In genomic region chr6:168160506-168161370, GRCh38 we compare ENCODE assay signal across 15 cellular contexts.
DNase-seq lines count a peak whose midpoint lies in the region; ATAC-seq and TF ChIP-seq lines count a peak whose summit lies in the region.
"Had no signal": no experiment of that assay in that cellular context is flagged by ENCODE, and none has a peak within 500 bp of the region (broad histone marks: within the 10 kb centered on the region; RNA-seq: fewer than 3 reads in every experiment).

No MANE protein-coding gene starts in this region.

- H3K9me3 Mint-ChIP-seq in chondrocyte (ENCODE audit: low read depth) (no peaks in the 10 kb centered on the region), osteocyte (ENCODE audit: unreplicated experiment) (no peaks in the 10 kb centered on the region), natural killer cell (no peaks in the 10 kb centered on the region)
- H3K9me3 Mint-ChIP-seq in CD8-positive, alpha-beta memory T cell: no peaks in the 10 kb centered on the region
- H3K9me3 Mint-ChIP-seq: CD8-positive, alpha-beta T cell had no signal

- 98% methylated on average over 25 of the region's 25 CpGs for WGBS in prostate gland

- H3K36me3 ChIP-seq in prostate gland (no peaks in the 10 kb centered on the region), left lung (no peaks in the 10 kb centered on the region)
- H3K36me3 ChIP-seq in CD8-positive, alpha-beta memory T cell (ENCODE audit: insufficient read depth, low read length): no peaks in the 10 kb centered on the region

- no peak overlapping the region for H3K4me3 ChIP-seq in prostate gland
- H3K4me3 ChIP-seq in CD8-positive, alpha-beta memory T cell (ENCODE audit: low read length): no peak overlapping the region
- no peak overlapping the region for H3K4me3 ChIP-seq in left lung
- H3K4me3 ChIP-seq: A549 had no signal

- H3K4me3 Mint-ChIP-seq in chondrocyte (ENCODE audit: unreplicated experiment): no peak overlapping the region
- H3K4me3 Mint-ChIP-seq in osteocyte (ENCODE audit: unreplicated experiment): no peak overlapping the region
- H3K4me3 Mint-ChIP-seq in natural killer cell: no peak overlapping the region
- no peak overlapping the region for H3K4me3 Mint-ChIP-seq in CD8-positive, alpha-beta memory T cell
- H3K4me3 Mint-ChIP-seq: CD14-positive monocyte; CD8-positive, alpha-beta T cell had no signal

- no peaks in the 10 kb centered on the region for H3K27me3 Mint-ChIP-seq in chondrocyte (ENCODE audit: low read depth)
- no peaks in the 10 kb centered on the region for H3K27me3 Mint-ChIP-seq in osteocyte (ENCODE audit: unreplicated experiment)
- H3K27me3 Mint-ChIP-seq in natural killer cell (ENCODE audit: low read depth in 2 of 2): peaks cover 3 to 27% of the 10 kb centered on the region in 2 donors
- H3K27me3 Mint-ChIP-seq in CD8-positive, alpha-beta memory T cell: peaks cover 7 to 9% of the 10 kb centered on the region in 2 donors

- H3K9me3 ChIP-seq in prostate gland (no peaks in the 10 kb centered on the region), left lung (no peaks in the 10 kb centered on the region)
- H3K9me3 ChIP-seq in CD8-positive, alpha-beta memory T cell (ENCODE audit: low read length): no peaks in the 10 kb centered on the region
- H3K9me3 ChIP-seq: A549, Caco-2 had no signal

- H3K4me1 Mint-ChIP-seq in chondrocyte (ENCODE audit: low read depth): peaks cover 52% of the 10 kb centered on the region
- peaks cover 60% of the 10 kb centered on the region for H3K4me1 Mint-ChIP-seq in osteocyte (ENCODE audit: unreplicated experiment)
- H3K4me1 Mint-ChIP-seq in natural killer cell: no peaks in the 10 kb centered on the region
- H3K4me1 Mint-ChIP-seq in CD8-positive, alpha-beta memory T cell: no peaks in the 10 kb centered on the region
- H3K4me1 Mint-ChIP-seq: CD14-positive monocyte had no signal

- POLR2A ChIA-PET in CD8-positive, alpha-beta memory T cell (lab: Charles Lee): no interaction called here

- DNase-seq in chondrocyte (ENCODE audit: low spot score) (peak; percentile 27), iPS-NIHi7 (ENCODE audit: extremely low spot score) (peak; percentile 3), osteocyte (ENCODE audit: extremely low spot score, unreplicated experiment) (peak; percentile 73), natural killer cell (no peak), prostate gland (ENCODE audit: low spot score) (no peak), left lung (no peak)
- no peak for DNase-seq in CD8-positive, alpha-beta memory T cell
- DNase-seq: Caco-2, GF-D8 had no signal

- H3K27me3 ChIP-seq in prostate gland (replicated peaks; ENCODE audit: insufficient read depth): no peaks in the 10 kb centered on the region
- H3K27me3 ChIP-seq in CD8-positive, alpha-beta memory T cell (ENCODE audit: insufficient read depth, low read length, poor library complexity, severe bottlenecking): no peaks in the 10 kb centered on the region
- peaks cover 0 to 15% of the 10 kb centered on the region in 2 donors for H3K27me3 ChIP-seq in left lung

- H3K27ac Mint-ChIP-seq in chondrocyte (ENCODE audit: unreplicated experiment) (no peak overlapping the region), osteocyte (ENCODE audit: unreplicated experiment) (no peak overlapping the region), natural killer cell (no peak overlapping the region)
- no peak overlapping the region for H3K27ac Mint-ChIP-seq in CD8-positive, alpha-beta memory T cell
- H3K27ac Mint-ChIP-seq: CD14-positive monocyte; CD8-positive, alpha-beta T cell had no signal

- H3K36me3 Mint-ChIP-seq in chondrocyte (ENCODE audit: low read depth) (no peaks in the 10 kb centered on the region), osteocyte (ENCODE audit: unreplicated experiment) (peaks cover 2% of the 10 kb centered on the region), natural killer cell (no peaks in the 10 kb centered on the region)
- H3K36me3 Mint-ChIP-seq in CD8-positive, alpha-beta memory T cell: no peaks in the 10 kb centered on the region
- H3K36me3 Mint-ChIP-seq: CD14-positive monocyte; CD8-positive, alpha-beta T cell had no signal

- CTCF ChIA-PET in CD8-positive, alpha-beta memory T cell (lab: Charles Lee): no interaction called here

- peak overlapping the region; percentile 15; the same call in 1 of the 2 replicates for H3K27ac ChIP-seq in VCaP
- H3K27ac ChIP-seq in prostate gland: no peak overlapping the region
- H3K27ac ChIP-seq in CD8-positive, alpha-beta memory T cell (ENCODE audit: low read depth, low read length): no peak overlapping the region
- H3K27ac ChIP-seq in left lung: no peak overlapping the region
- H3K27ac ChIP-seq: A549, HL-60 had no signal

- no peak for TF ChIP-seq CTCF in VCaP (conservative IDR thresholded peaks at IDR 0.05)
- no peak for TF ChIP-seq CTCF in chondrocyte (IDR thresholded peaks at IDR 0.05)
- TF ChIP-seq CTCF in osteocyte (IDR thresholded peaks at IDR 0.05): no peak
- TF ChIP-seq CTCF in natural killer cell (IDR thresholded peaks at IDR 0.05): no peak
- no peak for TF ChIP-seq CTCF in prostate gland (IDR thresholded peaks at IDR 0.05)
- TF ChIP-seq CTCF in left lung (IDR thresholded peaks at IDR 0.05): no peak

- H3K4me1 ChIP-seq in prostate gland (replicated peaks) (peaks cover 13% of the 10 kb centered on the region), left lung (peaks cover 5 to 6% of the 10 kb centered on the region in 2 donors)
- no peaks in the 10 kb centered on the region for H3K4me1 ChIP-seq in CD8-positive, alpha-beta memory T cell (ENCODE audit: insufficient read depth, low read length)
- H3K4me1 ChIP-seq: Caco-2 had no signal

- intact Hi-C loops in natural killer cell (cut with micrococcal nuclease): no loop called here
- intact Hi-C loops in prostate gland (cut with DNase I): loop anchor here (5.0 kb wide), 1 partner anchor 152 kb away; no protein-coding TSS in a partner anchor
- intact Hi-C loops in left lung (cut with DNase I): no loop called here

- ATAC-seq in natural killer cell (no peak), left lung (no peak)
- ATAC-seq: A549; CD8-positive, alpha-beta T cell; HCT116 had no signal

- no peak for TF ChIP-seq POLR2A in prostate gland (IDR thresholded peaks at IDR 0.05)

Comparison
In these comparisons a context has a peak if more than half of its experiments do, and no peak if none do; other contexts are left out.
1. DNase-seq: peak in chondrocyte (single experiment), iPS-NIHi7 (single experiment) and osteocyte (single experiment); none in natural killer cell (single experiment), prostate gland (single experiment), CD8-positive, alpha-beta memory T cell (0 of 5) and left lung (0 of 2).